Comparison of ENCODE assay signal across 7 cellular contexts in the genomic region with DNA sequence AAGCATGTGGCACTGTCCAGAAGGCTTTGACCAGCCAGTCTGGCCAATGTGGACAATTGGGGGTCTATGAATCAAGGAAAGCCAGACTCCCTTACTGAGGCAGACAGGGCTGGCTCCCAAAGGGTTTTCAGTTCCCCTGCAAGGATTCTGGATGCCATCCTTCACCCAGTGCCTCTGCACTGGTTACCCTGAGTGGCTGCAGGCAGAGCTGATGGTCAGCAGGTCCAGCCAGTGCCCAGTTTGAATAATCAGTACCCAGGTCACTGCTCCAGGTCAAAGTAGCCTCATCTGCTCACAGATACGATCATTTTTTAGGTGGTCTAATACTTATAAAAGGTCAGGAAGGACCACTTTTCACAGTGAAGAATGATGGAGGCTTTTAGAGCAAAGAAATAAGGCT. TPM values are rescaled to one million over a fixed set of nuclear protein-coding genes. Genes with fewer than 3 reads are reported as not detected.
"Had no signal": no experiment of that assay in that cellular context is flagged by ENCODE, and none has a peak within 500 bp of the region (broad histone marks: within the 10 kb centered on the region; RNA-seq: fewer than 3 reads in every experiment).

No MANE protein-coding gene starts in this region.

- H3K27ac Mint-ChIP-seq: GM23338, HFFc6 had no signal

- H3K4me3 Mint-ChIP-seq: GM23338, HFFc6, IgD-negative memory B cell had no signal

- H3K9me3 Mint-ChIP-seq: GM23338, HFFc6, IgD-negative memory B cell had no signal

- H3K4me1 ChIP-seq: HAP-1 had no signal

- H3K9me3 ChIP-seq: HAP-1 had no signal

- H3K27ac ChIP-seq: HL-60 had no signal

- H3K4me1 Mint-ChIP-seq: GM23338 had no signal

- DNase-seq: HFFc6, KBM-7 had no signal

- H3K36me3 ChIP-seq: HAP-1 had no signal

- H3K4me3 ChIP-seq: GM23338, HAP-1 had no signal

- H3K36me3 Mint-ChIP-seq: IgD-negative memory B cell had no signal

RNA-seq across cellular contexts. Expression of a gene that starts 52.2 kb away (rescaled TPM):
- total RNA-seq: HepG2 had no signal
